ENCODE assay signal across 2 cellular contexts in genomic region chr4:118798658-118799057, GRCh38.
TF ChIP-seq lines count a peak whose summit lies in the region.

No MANE protein-coding gene starts in this region.

TF ChIP-seq in HCT116, 20 proteins besides CTCF, POLR2A, EP300 and RAD21 (continued from another document):
- no peak for TF ChIP-seq EGR1 (IDR thresholded peaks at IDR 0.05; ENCODE audit: low read depth)
- TF ChIP-seq CEBPB (IDR thresholded peaks at IDR 0.05; ENCODE audit: low read depth), result no peak
- no peak for TF ChIP-seq POLR2AphosphoS5 (IDR thresholded peaks at IDR 0.05; ENCODE audit: low read depth, low read length)
- no peak for TF ChIP-seq TCF7L2 (IDR thresholded peaks at IDR 0.05; ENCODE audit: borderline replicate concordance, extremely low read depth, insufficient read depth, insufficient read length)
- TF ChIP-seq REST (IDR thresholded peaks at IDR 0.05; ENCODE audit: low read depth), result no peak
- TF ChIP-seq JUND (IDR thresholded peaks at IDR 0.05), result no peak
- TF ChIP-seq SP1 (IDR thresholded peaks at IDR 0.05; ENCODE audit: low read depth), result no peak
- TF ChIP-seq FOSL1 (IDR thresholded peaks at IDR 0.05; ENCODE audit: low read depth), result no peak
- no peak for TF ChIP-seq ZBTB33 (IDR thresholded peaks at IDR 0.05; ENCODE audit: extremely low read depth, insufficient replicate concordance, low read length)
- no peak for TF ChIP-seq EZH2phosphoT487 (IDR thresholded peaks at IDR 0.05; ENCODE audit: borderline replicate concordance)
- no peak for TF ChIP-seq ATF3 (IDR thresholded peaks at IDR 0.05)
TF ChIP-seq in HCT116: peak in this region for 0.

TF ChIP-seq in K562, 482 proteins besides CTCF, POLR2A, EP300 and RAD21:
- TF ChIP-seq THAP7 (CRISPR knock-in tag; IDR thresholded peaks at IDR 0.05) (no peak), MCM3 (IDR thresholded peaks at IDR 0.05) (no peak), CREBBP (IDR thresholded peaks at IDR 0.05; ENCODE audit: low read depth, low read length) (no peak), HSF4 (CRISPR knock-in tag; IDR thresholded peaks at IDR 0.05; ENCODE audit: borderline replicate concordance) (no peak), VEZF1 (CRISPR knock-in tag; IDR thresholded peaks at IDR 0.05) (no peak), DDX20 (tag; IDR thresholded peaks at IDR 0.05; ENCODE audit: low read depth) (no peak), RFX5 (IDR thresholded peaks at IDR 0.05; ENCODE audit: low read depth, low read length) (no peak), THRAP3 (IDR thresholded peaks at IDR 0.05; ENCODE audit: borderline replicate concordance) (no peak), ZNF644 (tag; IDR thresholded peaks at IDR 0.05; ENCODE audit: low read depth) (no peak), CAMTA2 (CRISPR knock-in tag; conservative IDR thresholded peaks at IDR 0.05) (no peak), JUN (IDR thresholded peaks at IDR 0.05; ENCODE audit: borderline replicate concordance, low read depth, low read length) (no peak), JUN (CRISPR knock-in tag; IDR thresholded peaks at IDR 0.05; ENCODE audit: borderline replicate concordance) (no peak), FOXP4 (CRISPR knock-in tag; IDR thresholded peaks at IDR 0.05; ENCODE audit: borderline replicate concordance) (no peak), ZBTB34 (CRISPR knock-in tag; IDR thresholded peaks at IDR 0.05) (no peak), CHD4 (IDR thresholded peaks at IDR 0.05; ENCODE audit: insufficient read depth, insufficient replicate concordance, low read depth, low read length, poor library complexity, severe bottlenecking) (no peak), POLR2B (IDR thresholded peaks at IDR 0.05; ENCODE audit: low read depth, partially characterized antibody) (no peak), ZNF77 (CRISPR knock-in tag; IDR thresholded peaks at IDR 0.05) (no peak), ZBTB2 (IDR thresholded peaks at IDR 0.05) (no peak), BRD4 (IDR thresholded peaks at IDR 0.05) (no peak), PYGO2 (tag; IDR thresholded peaks at IDR 0.05) (no peak), HMG20A (CRISPR knock-in tag; conservative IDR thresholded peaks at IDR 0.05) (no peak)
